In the genomic region with DNA sequence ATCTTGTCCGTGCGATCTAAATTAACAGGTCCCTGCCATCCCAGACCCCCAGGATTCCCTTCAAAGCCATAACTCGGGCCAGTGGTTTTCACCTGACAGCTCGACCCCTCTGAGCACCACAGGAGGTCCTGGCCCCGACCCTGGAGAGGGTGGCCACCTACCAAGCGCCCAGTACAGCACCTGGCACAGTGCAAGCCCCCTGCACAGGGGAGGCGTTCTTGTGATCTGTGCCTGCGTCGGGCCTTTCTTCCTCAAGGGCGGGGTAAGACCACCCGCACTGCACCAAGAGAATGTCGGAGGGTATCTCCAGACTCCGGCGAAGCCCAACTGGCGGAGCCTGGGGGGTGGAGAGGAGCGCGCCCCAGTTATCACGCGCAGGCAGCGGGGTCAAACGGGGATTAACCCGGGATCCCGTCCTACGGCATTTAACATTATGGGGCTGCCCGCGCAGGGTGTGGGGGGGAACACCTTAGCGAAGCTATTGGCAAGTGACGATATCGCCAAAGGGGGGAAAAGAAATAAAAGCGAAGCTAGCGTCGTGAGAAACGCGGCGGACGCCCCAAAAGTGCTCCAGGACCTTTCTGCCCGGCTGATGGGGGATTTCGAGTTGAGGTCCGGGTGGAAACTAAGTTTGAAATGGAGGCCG, we compare ENCODE assay signal across 8 cellular contexts. TPM values are rescaled to one million over a fixed set of nuclear protein-coding genes. Genes with fewer than 3 reads are reported as not detected.
A peak's percentile ranks its signal among the peaks of the same experiment; 100 is the strongest.
DNase-seq lines count a peak whose midpoint lies in the region; ATAC-seq and TF ChIP-seq lines count a peak whose summit lies in the region.

No MANE protein-coding gene starts in this region.

- H3K4me3 Mint-ChIP-seq in activated naive CD8-positive, alpha-beta T cell, result peak overlapping the region; percentile 99

- intact Hi-C loops in right cardiac atrium (cut with DNase I) (loop anchor here in 1 of 4 donors (5.0 kb wide), 1 partner anchor 81 kb away; the partner anchor contains the start of genes MRPS12 and SARS2), sigmoid colon (cut with DNase I) (loop anchor here (5.0 kb wide), 1 partner anchor 204 kb away; the partner anchor contains the start of gene ACTN4)

- H3K4me3 ChIP-seq in AG04449 (ENCODE audit: low read depth, low read length) (peak overlapping the region; percentile 77), right cardiac atrium (ENCODE audit: low read length) (peak overlapping the region; percentile 58), sigmoid colon (peak overlapping the region; percentile 36 to 96 (median 91))

- H3K9me3 ChIP-seq in KOPT-K1 (ENCODE audit: insufficient read depth, low read length, poor library complexity, severe bottlenecking), result no peaks in the 10 kb centered on the region
- no peaks in the 10 kb centered on the region for H3K9me3 ChIP-seq in right cardiac atrium (ENCODE audit: control insufficient read depth, low read length)
- no peaks in the 10 kb centered on the region for H3K9me3 ChIP-seq in sigmoid colon

- peak overlapping the region; percentile 99 for H3K27ac ChIP-seq in KOPT-K1 (ENCODE audit: low read depth, low read length, poor library complexity, severe bottlenecking)
- peak overlapping the region; percentile 98 for H3K27ac ChIP-seq in right cardiac atrium (ENCODE audit: low read length)
- peak overlapping the region; percentile 97 to 100 (median 99) for H3K27ac ChIP-seq in sigmoid colon

- 3% methylated on average over 40 of the region's 40 CpGs for WGBS in right cardiac atrium
- WGBS in sigmoid colon, 2 donors, result 1% methylated on average over 40 of the region's 40 CpGs

- no peak for TF ChIP-seq CTCF in AG04449 (IDR thresholded peaks at IDR 0.05; ENCODE audit: insufficient read depth, low read length, missing control alignments)
- TF ChIP-seq CTCF in sigmoid colon (IDR thresholded peaks at IDR 0.05), result no peak

- H3K27ac Mint-ChIP-seq in activated naive CD8-positive, alpha-beta T cell, result peak overlapping the region; percentile 99

- H3K27me3 Mint-ChIP-seq in activated naive CD8-positive, alpha-beta T cell, result no peaks in the 10 kb centered on the region

- POLR2A ChIA-PET in AG04449 (lab: Yijun Ruan, JAX), result interaction anchor here (0.7 to 1.0 kb wide), 2 partner anchors 21 to 192 kb away, joined by 3 read pairs; no protein-coding TSS in a partner anchor

- CTCF ChIA-PET in AG04449 (lab: Yijun Ruan, JAX), result interaction anchor here (0.7 to 1.8 kb wide), 5 partner anchors 10 to 448 kb away, joined by 3 to 5 read pairs (median 3); partner anchors contain the start of genes FAM98C, MRPS12 and SARS2

- H3K9me3 Mint-ChIP-seq in activated naive CD8-positive, alpha-beta T cell (ENCODE audit: low read depth), result no peaks in the 10 kb centered on the region

- peaks cover 46% of the 10 kb centered on the region for H3K4me1 Mint-ChIP-seq in activated naive CD8-positive, alpha-beta T cell (ENCODE audit: low read depth)

- H3K36me3 ChIP-seq in KOPT-K1 (ENCODE audit: insufficient read depth, low read length), result peaks cover 30% of the 10 kb centered on the region
- H3K36me3 ChIP-seq in sigmoid colon, result peaks cover 10 to 17% (median 14%) of the 10 kb centered on the region in 4 donors

- TF ChIP-seq POLR2A in sigmoid colon (IDR thresholded peaks at IDR 0.05), result no peak
- TF ChIP-seq POLR2A in GM18505 (IDR thresholded peaks at IDR 0.05; ENCODE audit: borderline replicate concordance, extremely low read depth, insufficient read depth, insufficient read length), result no peak

- DNase-seq in AG04449 (ENCODE audit: low read depth, low spot score) (no peak), right cardiac atrium (peak; percentile 50 to 80 (median 78)), sigmoid colon (peak; percentile 80), UCSD-AML1 (lab: John Stamatoyannopoulos, UW; ENCODE audit: unreplicated experiment) (no peak)

- peaks cover 10% of the 10 kb centered on the region for H3K36me3 Mint-ChIP-seq in activated naive CD8-positive, alpha-beta T cell

- ATAC-seq in right cardiac atrium, result peak in 1 of 2 donors; percentile 0
- no peak for ATAC-seq in GM18505 (IDR thresholded peaks at IDR 0.05; ENCODE audit: unreplicated experiment)
- ATAC-seq in HG03342 (IDR thresholded peaks at IDR 0.05; ENCODE audit: unreplicated experiment), result no peak

- no peak for TF ChIP-seq EP300 in sigmoid colon (IDR thresholded peaks at IDR 0.05)

- H3K27me3 ChIP-seq in right cardiac atrium (ENCODE audit: control insufficient read depth, insufficient read depth), result no peaks in the 10 kb centered on the region
- H3K27me3 ChIP-seq in sigmoid colon, result no peaks in the 10 kb centered on the region

- peaks cover 8% of the 10 kb centered on the region for H3K4me1 ChIP-seq in right cardiac atrium (ENCODE audit: control insufficient read depth, insufficient read depth, low read length)
- peaks cover 0 to 48% (median 43%) of the 10 kb centered on the region in 4 donors for H3K4me1 ChIP-seq in sigmoid colon

RNA-seq across cellular contexts. Expression of gene HNRNPL, which starts 1.3 kb away (rescaled TPM):
- total RNA-seq in right cardiac atrium (100 to 1,000 TPM; 146 to 206 (median 178) TPM), sigmoid colon (100 to 1,000 TPM; 140 to 201 (median 171) TPM)
- polyA plus RNA-seq in right cardiac atrium (131 TPM), sigmoid colon (100 to 1,000 TPM; 115 to 206 (median 129) TPM)

RNA-seq across cellular contexts. Expression of gene ECH1, which starts 19.5 kb away (rescaled TPM):
- total RNA-seq in right cardiac atrium (100 to 1,000 TPM; 403 to 585 (median 523) TPM), sigmoid colon (100 to 1,000 TPM in 3 of 4 donors, 10 to 100 TPM in 1; 99.5 to 149 (median 120) TPM)
- polyA plus RNA-seq in right cardiac atrium (1,015 TPM), sigmoid colon (100 to 1,000 TPM; 348 to 548 (median 422) TPM)

RNA-seq across cellular contexts. Expression of gene RINL, which starts 27.0 kb away (rescaled TPM):
- total RNA-seq in right cardiac atrium, result 1 to 10 TPM; 3.1 to 4.6 (median 3.5) TPM
- polyA plus RNA-seq in right cardiac atrium, result 7.2 TPM
- 10 to 100 TPM in 1 of 4 donors, 1 to 10 TPM in 3; 3.5 to 15.8 (median 4.7) TPM for total RNA-seq in sigmoid colon
- 10 to 100 TPM in 1 of 3 donors, 1 to 10 TPM in 2; 3.7 to 17.6 (median 4.8) TPM for polyA plus RNA-seq in sigmoid colon

RNA-seq across cellular contexts. Expression of gene LGALS4, which starts 38.4 kb away (rescaled TPM):
- total RNA-seq in right cardiac atrium (1 to 10 TPM in 2 of 4 donors, under 1 TPM in 2; 0.56 to 1.2 (median 0.85) TPM), sigmoid colon (10 to 100 TPM in 1 of 4 donors, 1 to 10 TPM in 2, under 1 TPM in 1; 0.33 to 13.2 (median 4.4) TPM)
- polyA plus RNA-seq in right cardiac atrium (0.45 TPM), sigmoid colon (1,000 to 10,000 TPM; 2,620 to 9,832 (median 7,672) TPM)

RNA-seq across cellular contexts. Expression of gene SIRT2, which starts 48.3 kb away (rescaled TPM):
- total RNA-seq in right cardiac atrium, result 10 to 100 TPM; 57.6 to 75.9 (median 60.3) TPM
- 96.5 TPM for polyA plus RNA-seq in right cardiac atrium
- 10 to 100 TPM; 65.5 to 92.7 (median 85.2) TPM for total RNA-seq in sigmoid colon
- 10 to 100 TPM; 36.2 to 46.7 (median 39.0) TPM for polyA plus RNA-seq in sigmoid colon

Comparison
In these comparisons a context has a peak if more than half of its experiments do, and no peak if none do; other contexts are left out.
1. DNase-seq: peak in right cardiac atrium (3 of 3) and sigmoid colon (single experiment); none in AG04449 (single experiment) and UCSD-AML1 (single experiment).
2. Peak in every context shown above with its lines, with median percentiles within 50 percentile points of each other: H3K4me3 ChIP-seq and H3K27ac ChIP-seq.